Comparison of ENCODE assay signal across 1 cellular context in genomic region chr5:132830436-132831094, GRCh38.
TF ChIP-seq lines count a peak whose summit lies in the region.

SHROOM1 (minus strand) TSS chr5:132830647; CDS start chr5:132826140, 4,507 bp downstream.

TF ChIP-seq in H1, 55 proteins besides CTCF, POLR2A, EP300 and RAD21 (continued from another document):
- 0 out of 2 replicates have a peak, but pooled peaks have one; percentile 35 for TF ChIP-seq PHF8 (conservative IDR thresholded peaks at IDR 0.05; ENCODE audit: low read depth, low read length)
- TF ChIP-seq MAFK (IDR thresholded peaks at IDR 0.05; ENCODE audit: low read depth, low read length) = no peak
